In genomic region chr1:113993072-113993471, GRCh38 we compare ENCODE assay signal across 24 cellular contexts. TPM values are rescaled to one million over a fixed set of nuclear protein-coding genes. Genes with fewer than 3 reads are reported as not detected.
A peak's percentile ranks its signal among the peaks of the same experiment; 100 is the strongest.
DNase-seq lines count a peak whose midpoint lies in the region; ATAC-seq and TF ChIP-seq lines count a peak whose summit lies in the region.
"Had no signal": no experiment of that assay in that cellular context is flagged by ENCODE, and none has a peak within 500 bp of the region (broad histone marks: within the 10 kb centered on the region; RNA-seq: fewer than 3 reads in every experiment).

No MANE protein-coding gene starts in this region.

- no peak for TF ChIP-seq CTCF in thyroid gland (IDR thresholded peaks at IDR 0.05)

- TF ChIP-seq POLR2A in thyroid gland (IDR thresholded peaks at IDR 0.05): no peak

- H3K4me3 ChIP-seq in thyroid gland (replicated peaks in 1 of 3): no peak overlapping the region
- H3K4me3 ChIP-seq: SJSA1 had no signal

- no peak for ATAC-seq in HG02885 (IDR thresholded peaks at IDR 0.05; ENCODE audit: poor library complexity, unreplicated experiment)
- ATAC-seq: HCT116 had no signal

- no peaks in the 10 kb centered on the region for H3K27me3 ChIP-seq in thyroid gland
- H3K27me3 ChIP-seq: BE2C had no signal

- intact Hi-C loops in posterior cingulate gyrus (cut with DNase I) (no loop called here), thyroid gland (cut with DNase I) (no loop called here)

- DNase-seq in NCI-H82 (lab: John Stamatoyannopoulos, UW) (peak; percentile 28), NCI-H82 treated with DMSO at 0.1 percent for 48 hours (lab: John Stamatoyannopoulos, UW; ENCODE audit: unreplicated experiment) (no peak), NCI-H524 (lab: John Stamatoyannopoulos, UW) (peak; percentile 91 to 92), ecto neural progenitor cell (ENCODE audit: low spot score) (peak; percentile 28), posterior cingulate gyrus (peak in 7 of 10 donors; percentile 38 to 92 (median 64)), NCI-H146 treated with DMSO at 0.1 percent for 48 hours (lab: John Stamatoyannopoulos, UW; ENCODE audit: unreplicated experiment) (no peak), thyroid gland (no peak)
- DNase-seq: 8988T, ACHN, BE2C, Calu3, Kasumi-1, NCI-H1105, NCI-H1436 treated with DMSO at 0.1 percent for 48 hours, NCI-H2029, NCI-H2227 treated with DMSO at 0.1 percent for 48 hours, NCI-H510A treated with DMSO at 0.1 percent for 48 hours, NCI-H774, Right ventricle myocardium superior, RPMI8226, T-helper 1 cell had no signal

- H3K9me3 ChIP-seq in thyroid gland: no peaks in the 10 kb centered on the region
- H3K9me3 ChIP-seq: BE2C had no signal

- no peaks in the 10 kb centered on the region for H3K4me1 ChIP-seq in thyroid gland
- H3K4me1 ChIP-seq: SJSA1 had no signal

- no peaks in the 10 kb centered on the region for H3K36me3 ChIP-seq in thyroid gland
- H3K36me3 ChIP-seq: BE2C, SJSA1 had no signal

- 89 to 92% methylated on average over 5 of the region's 5 CpGs for WGBS in thyroid gland, 2 donors

- H3K27ac ChIP-seq in thyroid gland: no peak overlapping the region
- H3K27ac ChIP-seq: SJSA1 had no signal

RNA-seq across cellular contexts. Expression of gene OLFML3, which starts 13.8 kb away (rescaled TPM):
- 10 to 100 TPM; 20.2 to 28.3 (median 24.8) TPM for total RNA-seq in thyroid gland
- total RNA-seq: Calu3 had no signal

Comparison
In these comparisons a context has a peak if more than half of its experiments do, and no peak if none do; other contexts are left out.
1. DNase-seq: peak in NCI-H82 (single experiment), NCI-H524 (2 of 2), ecto neural progenitor cell (single experiment) and posterior cingulate gyrus (7 of 10); none in NCI-H82 treated with DMSO at 0.1 percent for 48 hours (single experiment), NCI-H146 treated with DMSO at 0.1 percent for 48 hours (single experiment) and thyroid gland (0 of 2).